ENCODE assay signal across 8 cellular contexts in the genomic region with DNA sequence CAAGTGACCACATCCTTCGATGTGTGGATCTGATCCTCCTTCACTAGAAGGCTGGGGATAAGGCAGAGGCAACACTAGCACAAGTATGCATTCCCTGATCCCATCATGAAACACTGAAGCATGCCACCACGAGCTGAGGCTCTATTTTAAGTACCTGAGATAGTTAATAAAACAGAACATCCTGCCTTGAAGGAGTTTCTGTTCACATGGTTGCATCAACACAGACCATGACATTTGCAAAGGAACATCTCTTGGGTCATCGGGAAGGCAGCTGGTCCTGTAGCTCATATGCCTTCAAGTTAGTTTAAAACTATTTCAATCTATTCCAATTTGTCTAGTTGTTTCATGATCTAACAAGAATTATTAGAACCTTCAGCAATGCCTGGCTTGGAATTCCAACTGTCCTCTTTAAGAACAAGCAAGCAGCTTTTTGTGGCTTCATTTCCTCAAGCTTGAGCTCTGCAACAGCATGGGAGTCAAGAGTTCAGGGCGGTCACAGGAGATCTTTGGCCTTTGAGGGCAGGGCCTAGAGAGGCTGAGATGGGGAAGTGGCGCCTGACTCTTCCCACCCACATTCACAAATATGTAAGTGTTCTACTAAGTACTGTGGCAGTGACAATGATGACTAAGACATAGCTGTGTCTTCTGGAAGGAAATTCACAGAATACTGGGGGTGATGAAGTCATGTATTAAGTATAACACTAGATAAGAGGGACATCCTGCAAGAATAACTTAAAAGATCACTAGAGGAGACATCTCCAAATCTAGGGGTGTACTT. TPM values are rescaled to one million over a fixed set of nuclear protein-coding genes. Genes with fewer than 3 reads are reported as not detected.
DNase-seq lines count a peak whose midpoint lies in the region; ATAC-seq lines count a peak whose summit lies in the region.

No MANE protein-coding gene starts in this region.

- peak; percentile 38 for DNase-seq in ACHN
- peak; percentile 59 for DNase-seq in astrocyte of the hippocampus (ENCODE audit: low read depth, low spot score)
- peak; percentile 95 for DNase-seq in kidney tubule cell (ENCODE audit: low spot score)
- no peak for DNase-seq in ureter (ENCODE audit: low spot score)
- DNase-seq in activated CD4-positive, alpha-beta T cell treated with anti-CD3 and anti-CD28 coated beads for 48 hours = no peak
- DNase-seq in activated naive CD4-positive, alpha-beta T cell treated with anti-CD3 and anti-CD28 coated beads, Interleukin-2, amount 50 U/mL, for 72 hours (ENCODE audit: low spot score in 2 of 2) = no peak
- no peak for DNase-seq in NCI-H774 (lab: John Stamatoyannopoulos, UW)

- no peak overlapping the region for H3K27ac Mint-ChIP-seq in activated naive CD4-positive, alpha-beta T cell treated with anti-CD3 and anti-CD28 coated beads, Interleukin-2, amount 50 U/mL, for 72 hours

- peak; percentile 62 for ATAC-seq in HG03060 (IDR thresholded peaks at IDR 0.05; ENCODE audit: low read depth, unreplicated experiment)
- no peak for ATAC-seq in activated naive CD4-positive, alpha-beta T cell treated with anti-CD3 and anti-CD28 coated beads, Interleukin-2, amount 50 U/mL, for 72 hours

- in situ Hi-C loops in ACHN (cut with HindIII; ENCODE audit: low pct_ligation_motif_present, low pct_unique_long_range_greater_than_20kb, low sequenced_read_pairs) = no loop called here

- H3K9me3 Mint-ChIP-seq in activated naive CD4-positive, alpha-beta T cell treated with anti-CD3 and anti-CD28 coated beads, Interleukin-2, amount 50 U/mL, for 72 hours = peaks cover 4 to 11% of the 10 kb centered on the region in 2 donors

- no peaks in the 10 kb centered on the region for H3K36me3 Mint-ChIP-seq in activated naive CD4-positive, alpha-beta T cell treated with anti-CD3 and anti-CD28 coated beads, Interleukin-2, amount 50 U/mL, for 72 hours

RNA-seq across cellular contexts. Expression of a gene that starts 15.2 kb away (rescaled TPM):
- total RNA-seq in ureter = 63.5 TPM
- total RNA-seq in activated naive CD4-positive, alpha-beta T cell treated with anti-CD3 and anti-CD28 coated beads, Interleukin-2, amount 50 U/mL, for 72 hours = not detected

Comparison
In these comparisons a context has a peak if more than half of its experiments do, and no peak if none do; other contexts are left out.
1. DNase-seq: peak in ACHN (single experiment), astrocyte of the hippocampus (single experiment) and kidney tubule cell (single experiment); none in ureter (single experiment), activated CD4-positive, alpha-beta T cell treated with anti-CD3 and anti-CD28 coated beads for 48 hours (single experiment), activated naive CD4-positive, alpha-beta T cell treated with anti-CD3 and anti-CD28 coated beads, Interleukin-2, amount 50 U/mL, for 72 hours (0 of 2) and NCI-H774 (single experiment).
2. RNA of a gene that starts 15.2 kb away (total RNA-seq): 63.5 TPM in ureter (single experiment); not detected in activated naive CD4-positive, alpha-beta T cell treated with anti-CD3 and anti-CD28 coated beads, Interleukin-2, amount 50 U/mL, for 72 hours; every median in the first group is over 10 times any median in the second.